In the genomic region with DNA sequence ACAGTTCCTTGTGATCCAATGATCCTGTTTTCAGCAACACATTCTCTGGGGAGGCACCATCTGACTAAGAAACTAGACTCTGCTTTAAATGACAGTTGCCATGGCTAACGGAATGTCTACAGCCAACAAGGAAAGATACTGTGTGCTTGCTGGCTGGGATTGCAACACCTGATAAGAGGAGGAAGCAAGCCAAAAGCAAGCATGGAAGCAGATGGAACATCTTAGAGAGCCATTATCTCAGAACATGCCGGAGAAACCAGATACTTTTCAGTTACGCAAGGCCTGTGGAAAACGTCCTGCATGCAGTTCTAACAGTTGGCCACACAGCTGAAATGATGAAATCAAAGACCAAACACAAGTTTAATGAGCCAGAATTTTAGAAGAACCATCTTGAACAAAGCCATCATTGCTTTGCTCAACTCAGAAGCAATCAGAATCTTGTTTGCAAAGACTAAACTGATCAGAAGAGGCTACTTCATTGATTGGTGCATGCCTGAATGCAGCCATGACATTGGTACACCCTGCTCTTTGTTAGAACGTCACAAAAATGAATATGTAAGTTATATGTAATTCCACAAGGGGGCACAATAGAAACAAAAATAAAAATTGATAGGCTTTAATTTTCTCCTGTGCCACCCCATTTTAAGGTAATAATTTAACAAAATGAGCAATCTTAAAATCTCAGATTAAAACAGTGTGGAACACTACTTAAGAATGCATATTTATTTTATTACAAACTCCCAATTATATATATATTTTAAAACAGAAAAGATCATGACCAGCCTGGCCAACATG, we compare ENCODE assay signal across 8 cellular contexts. TPM values are rescaled to one million over a fixed set of nuclear protein-coding genes. Genes with fewer than 3 reads are reported as not detected.
DNase-seq lines count a peak whose midpoint lies in the region; ATAC-seq and TF ChIP-seq lines count a peak whose summit lies in the region.

No MANE protein-coding gene starts in this region.

- H3K27me3 ChIP-seq in PC-3 (ENCODE audit: low read length) = no peaks in the 10 kb centered on the region
- H3K27me3 ChIP-seq in kidney epithelial cell (ENCODE audit: control insufficient read depth, insufficient read depth, low read length) = no peaks in the 10 kb centered on the region

- POLR2A ChIA-PET in PC-3 (lab: Charles Lee; ENCODE audit: unreplicated experiment) = no interaction called here

- peak overlapping the region; percentile 81 for H2AFZ ChIP-seq in PC-3 (ENCODE audit: low read length)

- H3K9me2 ChIP-seq in PC-3 (replicated peaks; ENCODE audit: low read length) = no peaks in the 10 kb centered on the region

- H3K9ac ChIP-seq in PC-3 (ENCODE audit: low read length) = no peak overlapping the region

- H3K79me2 ChIP-seq in PC-3 (ENCODE audit: low read length) = no peaks in the 10 kb centered on the region

- no peak overlapping the region for H3K27ac ChIP-seq in PC-3 (ENCODE audit: low read length)

- DNase-seq in NCI-H2107 treated with DMSO at 0.1 percent for 48 hours (lab: John Stamatoyannopoulos, UW; ENCODE audit: unreplicated experiment) (peak; percentile 58), NCI-H2107 (lab: John Stamatoyannopoulos, UW) (no peak), HPDE6-E6E7 (ENCODE audit: extremely low spot score) (peak; percentile 13), PC-3 (peak; percentile 66), kidney epithelial cell (ENCODE audit: low read depth) (peak; percentile 43)
- DNase-seq in central memory CD4-positive, alpha-beta T cell = peak; percentile 58
- DNase-seq in stimulated activated naive CD8-positive, alpha-beta T cell treated with anti-CD3 and anti-CD28 coated beads, Interleukin-15, Interleukin-2, amounts not matched to agents 100 U/mL and 50 U/mL, for 24 hours = no peak

- peak overlapping the region; percentile 37; the same call in 1 of the 2 replicates for H3K4me2 ChIP-seq in PC-3 (ENCODE audit: low read length)

- H3K36me3 ChIP-seq in PC-3 (ENCODE audit: low read depth, low read length) (no peaks in the 10 kb centered on the region), kidney epithelial cell (ENCODE audit: control insufficient read depth, insufficient read depth, low read length) (no peaks in the 10 kb centered on the region)

- no peaks in the 10 kb centered on the region for H4K20me1 ChIP-seq in PC-3 (ENCODE audit: low read length)

- intact Hi-C loops in PC-3 (cut with micrococcal nuclease) = loop anchor here (1.0 to 5.0 kb wide), 6 partner anchors 51 to 148 kb away; a partner anchor contains a TSS

- TF ChIP-seq CTCF in PC-3 (conservative IDR thresholded peaks at IDR 0.05; ENCODE audit: low read depth, low read length) (peak; percentile 81), kidney epithelial cell (IDR thresholded peaks at IDR 0.05; ENCODE audit: insufficient read depth, low read length, poor library complexity, severe bottlenecking) (peak; percentile 34)

- H3K4me1 ChIP-seq in PC-3 (ENCODE audit: insufficient read depth, low read length) = no peaks in the 10 kb centered on the region

- H3K4me3 ChIP-seq in PC-3 (ENCODE audit: low read length) (no peak overlapping the region), kidney epithelial cell (ENCODE audit: low read depth, low read length) (no peak overlapping the region)

- no TSS peak for BruUV-seq in PC-3 (replicated peaks; lab: Mats Ljungman, UMichigan)

- H3K9me3 ChIP-seq in PC-3 (ENCODE audit: low read length) = no peaks in the 10 kb centered on the region

- no peaks in the 10 kb centered on the region for H3F3A ChIP-seq in PC-3 (ENCODE audit: low read length, unreplicated experiment)

- CTCF ChIA-PET in PC-3 (lab: Charles Lee) = interaction anchor here (1.0 to 1.3 kb wide), 2 partner anchors 87 to 118 kb away, joined by 3 to 8 read pairs; no protein-coding TSS in a partner anchor

- ATAC-seq in GM19455 (IDR thresholded peaks at IDR 0.05; ENCODE audit: unreplicated experiment) = peak; percentile 69
- ATAC-seq in PC-3 = peak; percentile 92
- peak; percentile 76 for ATAC-seq in stimulated activated naive CD8-positive, alpha-beta T cell treated with anti-CD3 and anti-CD28 coated beads, Interleukin-15, Interleukin-2, amounts not matched to agents 100 U/mL and 50 U/mL, for 24 hours

RNA-seq across cellular contexts. Expression of a gene that starts 50.8 kb away (rescaled TPM):
- 12.6 and 13.3 TPM in 2 replicates for total RNA-seq in PC-3 (2014; rRNA removed)
- total RNA-seq in kidney epithelial cell = 7.4 and 9.3 TPM in 2 replicates

RNA-seq across cellular contexts. Expression of a gene that starts 57.9 kb away (rescaled TPM):
- 40.5 and 62.7 TPM in 2 replicates for total RNA-seq in PC-3 (2014; rRNA removed)
- total RNA-seq in kidney epithelial cell = 39.4 and 42.5 TPM in 2 replicates

Comparison
In these comparisons a context has a peak if more than half of its experiments do, and no peak if none do; other contexts are left out.
1. DNase-seq: peak in NCI-H2107 treated with DMSO at 0.1 percent for 48 hours (single experiment), HPDE6-E6E7 (single experiment), PC-3 (single experiment), central memory CD4-positive, alpha-beta T cell (single experiment) and kidney epithelial cell (single experiment); none in NCI-H2107 (single experiment) and stimulated activated naive CD8-positive, alpha-beta T cell treated with anti-CD3 and anti-CD28 coated beads, Interleukin-15, Interleukin-2, amounts not matched to agents 100 U/mL and 50 U/mL, for 24 hours (single experiment).
2. Peak in every context shown above with its lines, with median percentiles within 50 percentile points of each other: ATAC-seq.